ENCODE assay signal across 7 cellular contexts in the genomic region with DNA sequence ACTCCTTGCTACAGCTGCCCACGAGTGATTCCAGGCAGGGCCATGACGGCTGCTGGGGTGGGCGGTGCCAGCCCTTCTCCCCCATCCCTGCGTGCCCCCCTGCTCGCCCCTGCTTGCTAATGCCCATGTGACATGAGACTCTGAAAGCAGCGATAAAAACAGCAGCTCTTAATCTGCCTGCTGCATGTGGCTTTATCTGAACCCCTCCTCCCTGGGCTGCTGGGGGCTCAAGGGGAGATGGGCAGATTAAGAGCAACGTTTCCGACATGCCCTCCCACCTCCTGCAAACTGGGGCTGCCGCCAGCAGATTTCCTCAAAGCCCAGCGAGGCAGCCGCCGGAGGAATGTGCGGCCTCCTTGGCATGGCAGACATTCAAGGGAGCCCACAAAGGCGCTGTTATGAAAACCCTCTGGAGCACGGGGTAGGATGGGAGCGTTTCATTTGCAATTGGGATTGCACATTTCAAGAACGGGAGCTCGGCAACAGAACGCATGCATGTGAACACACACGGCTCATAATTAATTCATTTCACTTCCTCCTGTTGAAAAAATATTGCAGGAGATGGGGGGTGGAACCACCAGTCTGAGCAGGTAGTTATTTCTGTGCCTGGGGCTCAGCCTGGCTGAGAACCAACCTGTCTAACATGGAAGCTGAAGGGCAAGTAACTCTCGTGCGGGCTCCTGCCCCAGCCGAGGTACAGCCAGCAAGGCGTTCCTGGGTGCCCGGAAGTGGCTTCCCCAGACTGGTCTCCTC.
DNase-seq lines count a peak whose midpoint lies in the region; ATAC-seq and TF ChIP-seq lines count a peak whose summit lies in the region.

No MANE protein-coding gene starts in this region.

- intact Hi-C loops in activated CD8-positive, alpha-beta T cell treated with anti-CD3 and anti-CD28 coated beads for 36 hours (cut with micrococcal nuclease) = no loop called here
- intact Hi-C loops in activated T-helper 1 cell treated with anti-CD3 and anti-CD28 coated beads, Interleukin-12 subunit alpha, Interleukin-12 subunit beta, Interleukin-2, Interleukin-4 antibody, amounts not matched to agents 30 ng/mL and 10 ng/mL and 1 ng/mL, durations not matched to agents 14 hours and 24 hours and 36 hours (cut with micrococcal nuclease) = no loop called here

- H3K4me3 ChIP-seq in GM12865 (ENCODE audit: low read depth, low read length) = no peak overlapping the region; the same call in none of the 2 replicates

- DNase-seq in GM12865 (ENCODE audit: low read depth) (peak; percentile 36), globus pallidus (ENCODE audit: low spot score) (peak; percentile 88), pons (ENCODE audit: low spot score) (peak; percentile 89), NCI-H1417 (lab: John Stamatoyannopoulos, UW) (no peak)
- DNase-seq in activated CD8-positive, alpha-beta T cell treated with anti-CD3 and anti-CD28 coated beads for 36 hours = peak; percentile 42
- no peak for DNase-seq in activated T-helper 1 cell treated with anti-CD3 and anti-CD28 coated beads, Interleukin-12 subunit alpha, Interleukin-12 subunit beta, Interleukin-2, Interleukin-4 antibody, amounts not matched to agents 30 ng/mL and 10 ng/mL and 1 ng/mL, durations not matched to agents 14 hours and 24 hours and 36 hours (ENCODE audit: low spot score)

- H3K9me3 Mint-ChIP-seq in activated CD8-positive, alpha-beta T cell treated with anti-CD3 and anti-CD28 coated beads for 36 hours = no peaks in the 10 kb centered on the region
- no peaks in the 10 kb centered on the region for H3K9me3 Mint-ChIP-seq in activated T-helper 1 cell treated with anti-CD3 and anti-CD28 coated beads, Interleukin-12 subunit alpha, Interleukin-12 subunit beta, Interleukin-2, Interleukin-4 antibody, amounts not matched to agents 30 ng/mL and 10 ng/mL and 1 ng/mL, durations not matched to agents 14 hours and 24 hours and 36 hours

- peaks cover 16% of the 10 kb centered on the region for H3K4me1 Mint-ChIP-seq in activated CD8-positive, alpha-beta T cell treated with anti-CD3 and anti-CD28 coated beads for 36 hours (ENCODE audit: low read depth)
- H3K4me1 Mint-ChIP-seq in activated T-helper 1 cell treated with anti-CD3 and anti-CD28 coated beads, Interleukin-12 subunit alpha, Interleukin-12 subunit beta, Interleukin-2, Interleukin-4 antibody, amounts not matched to agents 30 ng/mL and 10 ng/mL and 1 ng/mL, durations not matched to agents 14 hours and 24 hours and 36 hours (ENCODE audit: low read depth) = peaks cover 11% of the 10 kb centered on the region

- CTCF ChIA-PET in activated CD8-positive, alpha-beta T cell treated with anti-CD3 and anti-CD28 coated beads for 36 hours (lab: Charles Lee) = interaction anchor here (1.1 kb wide), 1 partner anchor 377 kb away, joined by 3 read pairs; no protein-coding TSS in a partner anchor

- H3K4me3 Mint-ChIP-seq in activated CD8-positive, alpha-beta T cell treated with anti-CD3 and anti-CD28 coated beads for 36 hours = peak overlapping the region; percentile 59
- H3K4me3 Mint-ChIP-seq in activated T-helper 1 cell treated with anti-CD3 and anti-CD28 coated beads, Interleukin-12 subunit alpha, Interleukin-12 subunit beta, Interleukin-2, Interleukin-4 antibody, amounts not matched to agents 30 ng/mL and 10 ng/mL and 1 ng/mL, durations not matched to agents 14 hours and 24 hours and 36 hours = no peak overlapping the region

- peak; percentile 74 for ATAC-seq in HG03159 (IDR thresholded peaks at IDR 0.05; ENCODE audit: unreplicated experiment)
- ATAC-seq in activated CD8-positive, alpha-beta T cell treated with anti-CD3 and anti-CD28 coated beads for 36 hours = peak; percentile 51

- TF ChIP-seq CTCF in GM12865 (IDR thresholded peaks at IDR 0.05; ENCODE audit: insufficient read depth, low read depth, low read length, missing control alignments) = no peak
- TF ChIP-seq CTCF in activated CD8-positive, alpha-beta T cell treated with anti-CD3 and anti-CD28 coated beads for 36 hours (IDR thresholded peaks at IDR 0.05) = no peak

- POLR2A ChIA-PET in activated CD8-positive, alpha-beta T cell treated with anti-CD3 and anti-CD28 coated beads for 36 hours (lab: Charles Lee) = interaction anchor here (0.6 kb wide), 1 partner anchor 102 kb away, joined by 3 read pairs; no protein-coding TSS in a partner anchor

- no peak overlapping the region for H3K27ac Mint-ChIP-seq in activated CD8-positive, alpha-beta T cell treated with anti-CD3 and anti-CD28 coated beads for 36 hours
- H3K27ac Mint-ChIP-seq in activated T-helper 1 cell treated with anti-CD3 and anti-CD28 coated beads, Interleukin-12 subunit alpha, Interleukin-12 subunit beta, Interleukin-2, Interleukin-4 antibody, amounts not matched to agents 30 ng/mL and 10 ng/mL and 1 ng/mL, durations not matched to agents 14 hours and 24 hours and 36 hours = no peak overlapping the region

- no peaks in the 10 kb centered on the region for H3K36me3 Mint-ChIP-seq in activated CD8-positive, alpha-beta T cell treated with anti-CD3 and anti-CD28 coated beads for 36 hours (ENCODE audit: low read depth)
- H3K36me3 Mint-ChIP-seq in activated T-helper 1 cell treated with anti-CD3 and anti-CD28 coated beads, Interleukin-12 subunit alpha, Interleukin-12 subunit beta, Interleukin-2, Interleukin-4 antibody, amounts not matched to agents 30 ng/mL and 10 ng/mL and 1 ng/mL, durations not matched to agents 14 hours and 24 hours and 36 hours (ENCODE audit: low read depth) = no peaks in the 10 kb centered on the region

- H3K27me3 Mint-ChIP-seq in activated CD8-positive, alpha-beta T cell treated with anti-CD3 and anti-CD28 coated beads for 36 hours = peaks cover 12% of the 10 kb centered on the region
- peaks cover 11% of the 10 kb centered on the region for H3K27me3 Mint-ChIP-seq in activated T-helper 1 cell treated with anti-CD3 and anti-CD28 coated beads, Interleukin-12 subunit alpha, Interleukin-12 subunit beta, Interleukin-2, Interleukin-4 antibody, amounts not matched to agents 30 ng/mL and 10 ng/mL and 1 ng/mL, durations not matched to agents 14 hours and 24 hours and 36 hours (ENCODE audit: insufficient read depth)

Comparison
In these comparisons a context has a peak if more than half of its experiments do, and no peak if none do; other contexts are left out.
1. DNase-seq: peak in GM12865 (single experiment), activated CD8-positive, alpha-beta T cell treated with anti-CD3 and anti-CD28 coated beads for 36 hours (single experiment), globus pallidus (single experiment) and pons (single experiment); none in NCI-H1417 (0 of 3) and activated T-helper 1 cell treated with anti-CD3 and anti-CD28 coated beads, Interleukin-12 subunit alpha, Interleukin-12 subunit beta, Interleukin-2, Interleukin-4 antibody, amounts not matched to agents 30 ng/mL and 10 ng/mL and 1 ng/mL, durations not matched to agents 14 hours and 24 hours and 36 hours (single experiment).